Comparison of ENCODE assay signal across 8 cellular contexts in genomic region chr1:205227584-205228006, GRCh38. TPM values are rescaled to one million over a fixed set of nuclear protein-coding genes. Genes with fewer than 3 reads are reported as not detected.
DNase-seq lines count a peak whose midpoint lies in the region; ATAC-seq and TF ChIP-seq lines count a peak whose summit lies in the region.

Gene TMCC2, plus strand, starts transcription at chr1:205227946. Its CDS starts 619 bp downstream, at chr1:205228565.

- in situ Hi-C loops in HAP-1 (cut with MboI; ENCODE audit: low sequenced_read_pairs): no loop called here

- H3K4me1 ChIP-seq in HAP-1: peaks cover 39% of the 10 kb centered on the region
- H3K4me1 ChIP-seq in testis: peaks cover 7% of the 10 kb centered on the region

- H3K9me3 Mint-ChIP-seq in osteocyte (ENCODE audit: unreplicated experiment): no peaks in the 10 kb centered on the region

- no peak within 1 kb of the TSS for H3K27ac Mint-ChIP-seq in osteocyte (ENCODE audit: unreplicated experiment)

- H3K27me3 Mint-ChIP-seq in osteocyte (ENCODE audit: unreplicated experiment): peaks cover 32% of the 10 kb centered on the region

- intact Hi-C loops in Right ventricle myocardium superior (cut with DNase I): no loop called here
- intact Hi-C loops in testis (cut with DNase I; ENCODE audit: low total_unique reads): no loop called here

- H3K36me3 Mint-ChIP-seq in osteocyte (ENCODE audit: unreplicated experiment): no peaks in the 10 kb centered on the region

- no peaks in the 10 kb centered on the region for H3K36me3 ChIP-seq in HAP-1 (replicated peaks)
- H3K36me3 ChIP-seq in testis (ENCODE audit: low read depth, missing control alignments): no peaks in the 10 kb centered on the region

- peak within 1 kb of the TSS; percentile 84 for H3K4me3 Mint-ChIP-seq in osteocyte (ENCODE audit: unreplicated experiment)

- peaks cover 27% of the 10 kb centered on the region for H3K4me1 Mint-ChIP-seq in osteocyte (ENCODE audit: unreplicated experiment)

- no peak within 1 kb of the TSS for H3K27ac ChIP-seq in testis

- DNase-seq in COR-L47 (lab: John Stamatoyannopoulos, UW): peak; percentile 91
- DNase-seq in HAP-1 (ENCODE audit: low spot score in 2 of 2): peak; percentile 94 to 95
- peak; percentile 98 for DNase-seq in NCI-H1436 (lab: John Stamatoyannopoulos, UW)
- DNase-seq in SW480 (ENCODE audit: low spot score): peak; percentile 80
- DNase-seq in activated naive CD8-positive, alpha-beta T cell treated with anti-CD3 and anti-CD28 coated beads, Interleukin-2, amount 50 U/mL, for 16 hours (ENCODE audit: low read depth, low spot score): peak; percentile 68
- peak; percentile 92 for DNase-seq in Right ventricle myocardium superior
- DNase-seq in osteocyte (ENCODE audit: extremely low spot score, unreplicated experiment): peak; percentile 94
- peak; percentile 93 for DNase-seq in testis

- WGBS in testis, 2 donors: 0% methylated on average over 17 to 33 of the region's 43 CpGs

- H3K4me3 ChIP-seq in HAP-1 (peak within 1 kb of the TSS; percentile 39), testis (peak within 1 kb of the TSS; percentile 57 to 61)

- H3K27me3 ChIP-seq in HAP-1 (ENCODE audit: low read depth) (no peaks in the 10 kb centered on the region), testis (no peaks in the 10 kb centered on the region)

- no peak for TF ChIP-seq POLR2A in testis (IDR thresholded peaks at IDR 0.05)

- no peak for TF ChIP-seq CTCF in osteocyte (IDR thresholded peaks at IDR 0.05)
- TF ChIP-seq CTCF in testis (IDR thresholded peaks at IDR 0.05): no peak

- peak; percentile 97 for ATAC-seq in Right ventricle myocardium superior (ENCODE audit: poor library complexity)

- H3K9me3 ChIP-seq in HAP-1 (no peaks in the 10 kb centered on the region), testis (no peaks in the 10 kb centered on the region)

RNA-seq across cellular contexts. Expression of gene TMCC2, which starts in this region (rescaled TPM):
- 1.3 TPM for total RNA-seq in Right ventricle myocardium superior
- 3.4 and 4.7 TPM in 2 replicates for total RNA-seq in osteocyte
- 10 to 100 TPM; 12.1 to 14.7 TPM for total RNA-seq in testis
- polyA plus RNA-seq in testis (ENCODE audit: insufficient read depth, low read depth, low replicate concordance): 8.5 TPM
